Comparison of ENCODE assay signal across 17 cellular contexts in genomic region chr17:40427002-40427491, GRCh38. TPM values are rescaled to one million over a fixed set of nuclear protein-coding genes. Genes with fewer than 3 reads are reported as not detected.
DNase-seq lines count a peak whose midpoint lies in the region; ATAC-seq and TF ChIP-seq lines count a peak whose summit lies in the region.
"Had no signal": no experiment of that assay in that cellular context is flagged by ENCODE, and none has a peak within 500 bp of the region (broad histone marks: within the 10 kb centered on the region; RNA-seq: fewer than 3 reads in every experiment).

No MANE protein-coding gene starts in this region.

- H3K36me3 Mint-ChIP-seq in activated naive CD8-positive, alpha-beta T cell treated with anti-CD3 and anti-CD28 coated beads, Interleukin-2, amount 10 ng/mL, durations not matched to agents 7 days and 5 days, result peaks cover 2% of the 10 kb centered on the region
- no peaks in the 10 kb centered on the region for H3K36me3 Mint-ChIP-seq in stimulated activated naive B cell treated with anti-CD40 and anti-IgM and Interleukin-4, amounts not matched to agents 10 μg/mL and 1 μg/mL and 100 μg/mL, for 72 hours
- peaks cover 5% of the 10 kb centered on the region; the same call in 1 of the 2 replicates for H3K36me3 Mint-ChIP-seq in WTC11

- ATAC-seq in activated naive CD8-positive, alpha-beta T cell treated with anti-CD3 and anti-CD28 coated beads, Interleukin-2, amount 10 ng/mL, durations not matched to agents 7 days and 5 days (ENCODE audit: low read depth), result peak; percentile 93
- ATAC-seq in stimulated activated naive B cell treated with anti-CD40 and anti-IgM and Interleukin-4, amounts not matched to agents 10 μg/mL and 1 μg/mL and 100 μg/mL, for 72 hours (replicated peaks), result peak; percentile 7 to 47
- ATAC-seq in WTC11 (no peak), GM19455 (IDR thresholded peaks at IDR 0.05; ENCODE audit: unreplicated experiment) (no peak)
- ATAC-seq: foreskin keratinocyte, left ventricle myocardium superior had no signal

- H3K9me3 ChIP-seq in Peyer's patch, result no peaks in the 10 kb centered on the region
- H3K9me3 ChIP-seq: prostate gland, testis had no signal

- POLR2A ChIA-PET in activated naive CD8-positive, alpha-beta T cell treated with anti-CD3 and anti-CD28 coated beads, Interleukin-2, amount 10 ng/mL, durations not matched to agents 7 days and 5 days (lab: Charles Lee), result interaction anchor here (0.6 to 3.4 kb wide), 16 partner anchors 10 to 139 kb away, joined by 3 to 48 read pairs (median 5); partner anchors contain the start of genes CDC6 and TOP2A
- POLR2A ChIA-PET in WTC11 (lab: Charles Lee), result no interaction called here

- no peak for TF ChIP-seq POLR2A in Peyer's patch (IDR thresholded peaks at IDR 0.05)

- no peaks in the 10 kb centered on the region for H3K4me1 ChIP-seq in Peyer's patch
- H3K4me1 ChIP-seq: Caco-2, foreskin keratinocyte, prostate gland, testis had no signal

- peak; percentile 55 for DNase-seq in activated effector memory CD4-positive, alpha-beta T cell treated with anti-CD3 and anti-CD28 coated beads, Interleukin-2, amount 50 U/mL, for 16 hours
- no peak for DNase-seq in activated effector memory CD4-positive, alpha-beta T cell treated with Interleukin-2 at 50 U/mL for 16 hours
- DNase-seq in Peyer's patch (peak in 2 of 3 donors; percentile 26 to 38), dedifferentiated amniotic fluid mesenchymal stem cell (ENCODE audit: extremely low spot score) (no peak), WTC11 (ENCODE audit: low spot score) (no peak)
- DNase-seq in activated naive CD8-positive, alpha-beta T cell treated with anti-CD3 and anti-CD28 coated beads, Interleukin-2, amount 10 ng/mL, durations not matched to agents 7 days and 5 days, result peak; percentile 49
- DNase-seq in stimulated activated naive B cell treated with anti-CD40 and anti-IgM and Interleukin-4, amounts not matched to agents 10 μg/mL and 1 μg/mL and 100 μg/mL, for 72 hours, result no peak
- DNase-seq: brain microvascular endothelial cell, foreskin keratinocyte, left ventricle myocardium superior, NCI-H1694, NCI-H446 treated with DMSO at 0.1 percent for 48 hours, testis had no signal

- H3K36me3 ChIP-seq in Peyer's patch, result no peaks in the 10 kb centered on the region
- H3K36me3 ChIP-seq: brain microvascular endothelial cell, prostate gland had no signal

- no peaks in the 10 kb centered on the region for H3K9me3 Mint-ChIP-seq in activated naive CD8-positive, alpha-beta T cell treated with anti-CD3 and anti-CD28 coated beads, Interleukin-2, amount 10 ng/mL, durations not matched to agents 7 days and 5 days
- H3K9me3 Mint-ChIP-seq in stimulated activated naive B cell treated with anti-CD40 and anti-IgM and Interleukin-4, amounts not matched to agents 10 μg/mL and 1 μg/mL and 100 μg/mL, for 72 hours, result no peaks in the 10 kb centered on the region
- peaks cover 15% of the 10 kb centered on the region for H3K9me3 Mint-ChIP-seq in WTC11

- no peaks in the 10 kb centered on the region for H3K27me3 ChIP-seq in Peyer's patch
- H3K27me3 ChIP-seq: brain microvascular endothelial cell, testis had no signal

- peak overlapping the region; percentile 86 for H3K27ac Mint-ChIP-seq in activated naive CD8-positive, alpha-beta T cell treated with anti-CD3 and anti-CD28 coated beads, Interleukin-2, amount 10 ng/mL, durations not matched to agents 7 days and 5 days
- no peak overlapping the region for H3K27ac Mint-ChIP-seq in stimulated activated naive B cell treated with anti-CD40 and anti-IgM and Interleukin-4, amounts not matched to agents 10 μg/mL and 1 μg/mL and 100 μg/mL, for 72 hours
- no peak overlapping the region for H3K27ac Mint-ChIP-seq in WTC11

- H3K4me3 Mint-ChIP-seq in activated naive CD8-positive, alpha-beta T cell treated with anti-CD3 and anti-CD28 coated beads, Interleukin-2, amount 10 ng/mL, durations not matched to agents 7 days and 5 days, result peak overlapping the region; percentile 71
- H3K4me3 Mint-ChIP-seq in stimulated activated naive B cell treated with anti-CD40 and anti-IgM and Interleukin-4, amounts not matched to agents 10 μg/mL and 1 μg/mL and 100 μg/mL, for 72 hours, result no peak overlapping the region
- no peak overlapping the region for H3K4me3 Mint-ChIP-seq in WTC11

- H3K4me3 ChIP-seq in Peyer's patch, result no peak overlapping the region
- H3K4me3 ChIP-seq: prostate gland, testis had no signal

- peaks cover 17% of the 10 kb centered on the region for H3K27me3 Mint-ChIP-seq in activated naive CD8-positive, alpha-beta T cell treated with anti-CD3 and anti-CD28 coated beads, Interleukin-2, amount 10 ng/mL, durations not matched to agents 7 days and 5 days
- H3K27me3 Mint-ChIP-seq in stimulated activated naive B cell treated with anti-CD40 and anti-IgM and Interleukin-4, amounts not matched to agents 10 μg/mL and 1 μg/mL and 100 μg/mL, for 72 hours, result peaks cover 0 to 4% of the 10 kb centered on the region in 2 donors
- peaks cover 3% of the 10 kb centered on the region; the same call in 1 of the 2 replicates for H3K27me3 Mint-ChIP-seq in WTC11 (ENCODE audit: low read depth)

- H3K4me1 Mint-ChIP-seq in activated naive CD8-positive, alpha-beta T cell treated with anti-CD3 and anti-CD28 coated beads, Interleukin-2, amount 10 ng/mL, durations not matched to agents 7 days and 5 days, result peaks cover 38% of the 10 kb centered on the region
- peaks cover 0 to 3% of the 10 kb centered on the region in 2 donors for H3K4me1 Mint-ChIP-seq in stimulated activated naive B cell treated with anti-CD40 and anti-IgM and Interleukin-4, amounts not matched to agents 10 μg/mL and 1 μg/mL and 100 μg/mL, for 72 hours
- H3K4me1 Mint-ChIP-seq in WTC11, result peaks cover 26% of the 10 kb centered on the region

- CTCF ChIA-PET in WTC11 (lab: Charles Lee), result interaction anchor here (0.5 to 4.0 kb wide), 9 partner anchors 10 to 157 kb away, joined by 3 to 28 read pairs (median 4); partner anchors contain the start of gene TOP2A

- H3K27ac ChIP-seq in Peyer's patch, result no peak overlapping the region
- H3K27ac ChIP-seq: brain microvascular endothelial cell, foreskin keratinocyte, prostate gland, testis had no signal

- TF ChIP-seq CTCF in Peyer's patch (IDR thresholded peaks at IDR 0.05), result no peak
- no peak for TF ChIP-seq CTCF in WTC11 (IDR thresholded peaks at IDR 0.05)

TF ChIP-seq in WTC11, 78 proteins besides CTCF, POLR2A, EP300 and RAD21 (continues in another document):
- TF ChIP-seq TP53 (CRISPR knock-in tag; IDR thresholded peaks at IDR 0.05) (no peak), E2F4 (CRISPR knock-in tag; IDR thresholded peaks at IDR 0.05; ENCODE audit: borderline replicate concordance, low read depth) (no peak), PRDM15 (CRISPR knock-in tag; IDR thresholded peaks at IDR 0.05) (no peak), PRRX2 (CRISPR knock-in tag; IDR thresholded peaks at IDR 0.05) (no peak), GABPB1 (CRISPR knock-in tag; IDR thresholded peaks at IDR 0.05) (no peak), CBFB (CRISPR knock-in tag; IDR thresholded peaks at IDR 0.05; ENCODE audit: low read depth) (no peak), RELA (CRISPR knock-in tag; IDR thresholded peaks at IDR 0.05; ENCODE audit: borderline replicate concordance) (no peak), USF2 (CRISPR knock-in tag; IDR thresholded peaks at IDR 0.05) (no peak)

RNA-seq across cellular contexts. Expression of gene TOP2A, which starts 9.4 kb away (rescaled TPM):
- total RNA-seq in Peyer's patch (10 to 100 TPM; 11.8 to 32.2 (median 16.5) TPM), WTC11 (2021) (273 to 307 TPM (median 292 TPM) in 3 replicates)
- 100 to 1,000 TPM; 313 to 314 TPM for total RNA-seq in activated naive CD8-positive, alpha-beta T cell treated with anti-CD3 and anti-CD28 coated beads, Interleukin-2, amount 10 ng/mL, durations not matched to agents 7 days and 5 days

RNA-seq across cellular contexts. Expression of gene IGFBP4, which starts 16.2 kb away (rescaled TPM):
- total RNA-seq in Peyer's patch (100 to 1,000 TPM in 3 of 4 donors, 10 to 100 TPM in 1; 70.6 to 220 (median 133) TPM), WTC11 (2021) (155 to 172 TPM (median 162 TPM) in 3 replicates)
- 10 to 100 TPM; 12.2 to 13.2 TPM for total RNA-seq in activated naive CD8-positive, alpha-beta T cell treated with anti-CD3 and anti-CD28 coated beads, Interleukin-2, amount 10 ng/mL, durations not matched to agents 7 days and 5 days
- total RNA-seq: OCI-LY7 had no signal

Comparison
In these comparisons a context has a peak if more than half of its experiments do, and no peak if none do; other contexts are left out.
1. DNase-seq: peak in activated effector memory CD4-positive, alpha-beta T cell treated with anti-CD3 and anti-CD28 coated beads, Interleukin-2, amount 50 U/mL, for 16 hours (single experiment), Peyer's patch (2 of 3) and activated naive CD8-positive, alpha-beta T cell treated with anti-CD3 and anti-CD28 coated beads, Interleukin-2, amount 10 ng/mL, durations not matched to agents 7 days and 5 days (single experiment); none in activated effector memory CD4-positive, alpha-beta T cell treated with Interleukin-2 at 50 U/mL for 16 hours (single experiment), stimulated activated naive B cell treated with anti-CD40 and anti-IgM and Interleukin-4, amounts not matched to agents 10 μg/mL and 1 μg/mL and 100 μg/mL, for 72 hours (single experiment), dedifferentiated amniotic fluid mesenchymal stem cell (single experiment) and WTC11 (single experiment).
2. ATAC-seq: peak in activated naive CD8-positive, alpha-beta T cell treated with anti-CD3 and anti-CD28 coated beads, Interleukin-2, amount 10 ng/mL, durations not matched to agents 7 days and 5 days (single experiment) and stimulated activated naive B cell treated with anti-CD40 and anti-IgM and Interleukin-4, amounts not matched to agents 10 μg/mL and 1 μg/mL and 100 μg/mL, for 72 hours (2 of 2); none in WTC11 (single experiment) and GM19455 (single experiment).
3. RNA of gene IGFBP4, which starts 16.2 kb away (total RNA-seq): 155 to 172 TPM in WTC11 and 70.6 to 220 TPM in Peyer's patch; 12.2 to 13.2 TPM in activated naive CD8-positive, alpha-beta T cell treated with anti-CD3 and anti-CD28 coated beads, Interleukin-2, amount 10 ng/mL, durations not matched to agents 7 days and 5 days; every median in the first group is over 4 times any median in the second.